In genomic region chr4:1462768-1463075, GRCh38 we compare ENCODE assay signal across 22 cellular contexts. TPM values are rescaled to one million over a fixed set of nuclear protein-coding genes. Genes with fewer than 3 reads are reported as not detected.
DNase-seq lines count a peak whose midpoint lies in the region; ATAC-seq and TF ChIP-seq lines count a peak whose summit lies in the region.
"Had no signal": no experiment of that assay in that cellular context is flagged by ENCODE, and none has a peak within 500 bp of the region (broad histone marks: within the 10 kb centered on the region; RNA-seq: fewer than 3 reads in every experiment).

No MANE protein-coding gene starts in this region.

- peaks cover 6% of the 10 kb centered on the region for H3K9me3 Mint-ChIP-seq in type B pancreatic cell

- no peaks in the 10 kb centered on the region for H3K36me3 Mint-ChIP-seq in type B pancreatic cell
- H3K36me3 Mint-ChIP-seq: CD8-positive, alpha-beta memory T cell had no signal

- no peak overlapping the region for H3K9ac ChIP-seq in SK-N-SH

- H3K4me1 ChIP-seq in SK-N-SH (ENCODE audit: control insufficient read depth in 1 of 2, insufficient read depth in 2 of 2, low read depth in 1 of 2, low read length in 1 of 2) = no peaks in the 10 kb centered on the region

- no peaks in the 10 kb centered on the region for H3K9me3 ChIP-seq in SK-N-SH
- H3K9me3 ChIP-seq: MG63 had no signal

- DNase-seq in SK-N-SH (peak; percentile 24), ecto neural progenitor cell (ENCODE audit: low spot score) (peak; percentile 46), mesenteric fat pad (ENCODE audit: low spot score) (peak; percentile 79), type B pancreatic cell (ENCODE audit: extremely low spot score, unreplicated experiment) (peak; percentile 65), H7 (no peak)
- DNase-seq: CD8-positive, alpha-beta memory T cell; DMS79 treated with DMSO at 0.1 percent for 48 hours; Karpas-422; MG63; NCI-H1092; NCI-H2081 treated with DMSO at 0.1 percent for 48 hours; NCI-H524 had no signal

- no peak overlapping the region for H2AFZ ChIP-seq in SK-N-SH (ENCODE audit: low read depth)

- TF ChIP-seq CTCF in SK-N-SH (IDR thresholded peaks at IDR 0.05) (no peak), type B pancreatic cell (conservative IDR thresholded peaks at IDR 0.05) (no peak)

- no peak for TF ChIP-seq EP300 in SK-N-SH (IDR thresholded peaks at IDR 0.05; ENCODE audit: borderline replicate concordance in 1 of 2, low read depth in 1 of 2, low read length in 1 of 2)

- no peak for TF ChIP-seq RAD21 in SK-N-SH (IDR thresholded peaks at IDR 0.05; ENCODE audit: low read length)

- no peak overlapping the region for H3K4me2 ChIP-seq in SK-N-SH

- H3K4me3 ChIP-seq in SK-N-SH (ENCODE audit: low read depth in 2 of 2, low read length in 1 of 2) (no peak overlapping the region), H7 (ENCODE audit: insufficient read depth, low read depth, low read length) (no peak overlapping the region)
- H3K4me3 ChIP-seq: MG63 had no signal

- H3K27ac ChIP-seq in SK-N-SH (ENCODE audit: low read depth in 2 of 2, low read length in 1 of 2) = no peak overlapping the region
- H3K27ac ChIP-seq: 22Rv1 had no signal

- H3K36me3 ChIP-seq in SK-N-SH (replicated peaks in 1 of 2; ENCODE audit: control insufficient read depth in 1 of 2, insufficient read depth in 2 of 2, low read length in 1 of 2) (no peaks in the 10 kb centered on the region), H7 (replicated peaks; ENCODE audit: control insufficient read depth, insufficient read depth, low read length) (no peaks in the 10 kb centered on the region)
- H3K36me3 ChIP-seq: MG63 had no signal

- CTCF ChIA-PET in SK-N-SH (lab: Yijun Ruan, JAX) = interaction anchor here (0.6 kb wide), 1 partner anchor 290 kb away, joined by 3 read pairs; no protein-coding TSS in a partner anchor

- H3K9me2 ChIP-seq in SK-N-SH = no peaks in the 10 kb centered on the region

- H3K27me3 ChIP-seq in SK-N-SH (ENCODE audit: insufficient read depth) = peaks cover 56% of the 10 kb centered on the region
- H3K27me3 ChIP-seq in H7 (ENCODE audit: control insufficient read depth, insufficient read depth, low read length) = peaks cover 13% of the 10 kb centered on the region
- H3K27me3 ChIP-seq: MG63 had no signal

- H3K4me1 Mint-ChIP-seq in type B pancreatic cell (ENCODE audit: unreplicated experiment) = peaks cover 16% of the 10 kb centered on the region
- H3K4me1 Mint-ChIP-seq: CD8-positive, alpha-beta memory T cell had no signal

- no peaks in the 10 kb centered on the region for H4K20me1 ChIP-seq in SK-N-SH (ENCODE audit: insufficient read depth)

- H3K27ac Mint-ChIP-seq in type B pancreatic cell = no peak overlapping the region
- H3K27ac Mint-ChIP-seq: CD8-positive, alpha-beta memory T cell had no signal

- no peaks in the 10 kb centered on the region for H3F3A ChIP-seq in SK-N-SH (replicated peaks; ENCODE audit: insufficient read depth)

- H3K4me3 Mint-ChIP-seq in type B pancreatic cell = no peak overlapping the region
- H3K4me3 Mint-ChIP-seq: CD8-positive, alpha-beta memory T cell had no signal

- 66% methylated on average over 13 of the region's 14 CpGs for WGBS in SK-N-SH (ENCODE audit: low lambda C conversion rate)

- POLR2A ChIA-PET in SK-N-SH (lab: Yijun Ruan, JAX) = no interaction called here

- peaks cover 36% of the 10 kb centered on the region for H3K27me3 Mint-ChIP-seq in type B pancreatic cell

- no peak for ATAC-seq in SK-N-SH treated with all-trans-retinoic acid at 6 μM for 48 hours
- no peak for ATAC-seq in HG03354 (IDR thresholded peaks at IDR 0.05; ENCODE audit: poor library complexity, severe bottlenecking, unreplicated experiment)
- ATAC-seq in GM19035 (IDR thresholded peaks at IDR 0.05; ENCODE audit: unreplicated experiment) = no peak
- ATAC-seq: HCT116, Panc1, Right ventricle myocardium inferior had no signal

- H3K79me2 ChIP-seq in SK-N-SH (ENCODE audit: insufficient read depth) = no peaks in the 10 kb centered on the region

TF ChIP-seq in SK-N-SH, 30 proteins besides CTCF, POLR2A, EP300 and RAD21:
- no peak for TF ChIP-seq TEAD4 (IDR thresholded peaks at IDR 0.05; ENCODE audit: borderline replicate concordance, insufficient read depth)

TF ChIP-seq in SK-N-SH treated with all-trans-retinoic acid at 6 μM for 48 hours, 23 proteins besides CTCF, POLR2A, EP300 and RAD21:
- TF ChIP-seq ARNTL (CRISPR knock-in tag; IDR thresholded peaks at IDR 0.05; ENCODE audit: borderline replicate concordance, low read depth) = no peak
- TF ChIP-seq GLIS3 (CRISPR knock-in tag; IDR thresholded peaks at IDR 0.05) = no peak
- no peak for TF ChIP-seq CREB5 (CRISPR knock-in tag; IDR thresholded peaks at IDR 0.05; ENCODE audit: low read depth)
- TF ChIP-seq ISL1 (CRISPR knock-in tag; IDR thresholded peaks at IDR 0.05) = no peak
- TF ChIP-seq RARB (CRISPR knock-in tag; IDR thresholded peaks at IDR 0.05) = no peak
- no peak for TF ChIP-seq BACH2 (CRISPR knock-in tag; IDR thresholded peaks at IDR 0.05; ENCODE audit: borderline replicate concordance)
- no peak for TF ChIP-seq ZNF565 (CRISPR knock-in tag; conservative IDR thresholded peaks at IDR 0.05; ENCODE audit: low read depth)
- no peak for TF ChIP-seq PATZ1 (CRISPR knock-in tag; IDR thresholded peaks at IDR 0.05; ENCODE audit: borderline replicate concordance)
- TF ChIP-seq PPARA (CRISPR knock-in tag; IDR thresholded peaks at IDR 0.05; ENCODE audit: borderline replicate concordance) = no peak
- TF ChIP-seq, protein P1, sequence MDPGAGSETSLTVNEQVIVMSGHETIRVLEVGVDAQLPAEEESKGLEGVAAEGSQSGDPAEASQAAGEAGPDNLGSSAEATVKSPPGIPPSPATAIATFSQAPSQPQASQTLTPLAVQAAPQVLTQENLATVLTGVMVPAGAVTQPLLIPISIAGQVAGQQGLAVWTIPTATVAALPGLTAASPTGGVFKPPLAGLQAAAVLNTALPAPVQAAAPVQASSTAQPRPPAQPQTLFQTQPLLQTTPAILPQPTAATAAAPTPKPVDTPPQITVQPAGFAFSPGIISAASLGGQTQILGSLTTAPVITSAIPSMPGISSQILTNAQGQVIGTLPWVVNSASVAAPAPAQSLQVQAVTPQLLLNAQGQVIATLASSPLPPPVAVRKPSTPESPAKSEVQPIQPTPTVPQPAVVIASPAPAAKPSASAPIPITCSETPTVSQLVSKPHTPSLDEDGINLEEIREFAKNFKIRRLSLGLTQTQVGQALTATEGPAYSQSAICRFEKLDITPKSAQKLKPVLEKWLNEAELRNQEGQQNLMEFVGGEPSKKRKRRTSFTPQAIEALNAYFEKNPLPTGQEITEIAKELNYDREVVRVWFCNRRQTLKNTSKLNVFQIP (CRISPR knock-in tag; IDR thresholded peaks at IDR 0.05; ENCODE audit: borderline replicate concordance, low read depth) = no peak
- no peak for TF ChIP-seq CSRNP3 (CRISPR knock-in tag; IDR thresholded peaks at IDR 0.05)
- no peak for TF ChIP-seq SNAI2 (CRISPR knock-in tag; IDR thresholded peaks at IDR 0.05)
- no peak for TF ChIP-seq TCF4 (CRISPR knock-in tag; IDR thresholded peaks at IDR 0.05; ENCODE audit: borderline replicate concordance)
- TF ChIP-seq ZNF8 (CRISPR knock-in tag; IDR thresholded peaks at IDR 0.05) = no peak

RNA-seq across cellular contexts. Expression of gene NKX1-1, which starts 56.5 kb away (rescaled TPM):
- not detected in 2 replicates for polyA plus RNA-seq in SK-N-SH (2012; rRNA removed)
- polyA plus RNA-seq in SK-N-SH (2012; cell fraction: cytosol; rRNA removed) = not detected in 2 replicates
- polyA plus RNA-seq in SK-N-SH (2012; cell fraction: nucleus; rRNA removed) = not detected in 2 replicates
- not detected for total RNA-seq in mesenteric fat pad
- total RNA-seq in type B pancreatic cell (ENCODE audit: low replicate concordance) = not detected in 2 replicates
- not detected in 2 replicates for total RNA-seq in H7 (2014; rRNA removed; shearing (Covaris generic))
- total RNA-seq: CD8-positive, alpha-beta memory T cell; G401; IMR-90; Right ventricle myocardium inferior had no signal
- polyA plus RNA-seq: BJ; CD8-positive, alpha-beta memory T cell; IMR-90 had no signal
